ENCODE assay signal across 1 cellular context in the genomic region with DNA sequence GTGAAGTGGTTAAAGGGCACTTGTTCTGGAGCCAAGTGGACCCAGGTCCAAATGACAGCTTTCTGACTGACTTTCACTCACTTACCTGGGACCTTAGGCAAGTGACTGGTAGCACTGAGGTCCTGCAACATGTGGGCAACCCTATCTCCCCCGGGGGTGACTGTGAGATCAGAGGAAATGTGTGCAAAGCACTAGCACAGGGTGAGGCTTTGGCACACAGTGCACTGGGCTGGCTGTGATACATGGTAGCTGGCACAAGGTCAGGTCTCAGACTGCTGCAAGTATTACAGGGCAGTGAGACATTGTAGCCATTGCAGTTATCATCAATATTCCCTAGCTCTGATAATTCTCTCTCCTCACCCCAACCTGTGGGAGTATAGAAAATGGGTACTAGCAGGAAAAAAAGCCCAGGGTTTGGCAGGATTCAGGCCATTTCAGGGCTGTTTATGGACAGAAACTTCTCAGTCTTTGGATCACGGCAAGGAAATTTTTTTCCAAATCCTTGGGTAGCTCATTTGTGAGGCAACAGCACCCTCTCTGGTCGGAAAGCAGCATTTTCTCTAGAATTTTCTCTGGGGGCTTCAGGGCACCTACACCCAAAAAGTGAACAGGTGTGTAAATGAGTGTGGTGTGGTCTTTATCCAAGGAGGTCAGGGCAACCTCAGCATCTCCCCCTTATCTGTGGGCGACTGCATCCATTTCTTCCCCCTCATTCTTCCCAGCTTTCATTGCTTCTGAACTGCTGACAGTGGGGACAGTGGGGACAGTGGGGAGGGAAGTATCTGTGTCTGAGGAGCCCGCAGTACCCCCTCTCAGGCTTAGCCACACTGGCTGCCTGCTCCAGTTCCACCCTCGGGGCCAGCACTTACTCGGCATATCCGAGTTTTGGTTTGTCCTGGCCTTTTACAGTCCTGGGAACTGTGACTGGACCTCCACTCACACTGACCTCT.
TF ChIP-seq lines count a peak whose summit lies in the region.

No MANE protein-coding gene starts in this region.

TF ChIP-seq in GM23338, 12 proteins besides CTCF, POLR2A, EP300 and RAD21 (continued from another document):
- TF ChIP-seq, protein P1, sequence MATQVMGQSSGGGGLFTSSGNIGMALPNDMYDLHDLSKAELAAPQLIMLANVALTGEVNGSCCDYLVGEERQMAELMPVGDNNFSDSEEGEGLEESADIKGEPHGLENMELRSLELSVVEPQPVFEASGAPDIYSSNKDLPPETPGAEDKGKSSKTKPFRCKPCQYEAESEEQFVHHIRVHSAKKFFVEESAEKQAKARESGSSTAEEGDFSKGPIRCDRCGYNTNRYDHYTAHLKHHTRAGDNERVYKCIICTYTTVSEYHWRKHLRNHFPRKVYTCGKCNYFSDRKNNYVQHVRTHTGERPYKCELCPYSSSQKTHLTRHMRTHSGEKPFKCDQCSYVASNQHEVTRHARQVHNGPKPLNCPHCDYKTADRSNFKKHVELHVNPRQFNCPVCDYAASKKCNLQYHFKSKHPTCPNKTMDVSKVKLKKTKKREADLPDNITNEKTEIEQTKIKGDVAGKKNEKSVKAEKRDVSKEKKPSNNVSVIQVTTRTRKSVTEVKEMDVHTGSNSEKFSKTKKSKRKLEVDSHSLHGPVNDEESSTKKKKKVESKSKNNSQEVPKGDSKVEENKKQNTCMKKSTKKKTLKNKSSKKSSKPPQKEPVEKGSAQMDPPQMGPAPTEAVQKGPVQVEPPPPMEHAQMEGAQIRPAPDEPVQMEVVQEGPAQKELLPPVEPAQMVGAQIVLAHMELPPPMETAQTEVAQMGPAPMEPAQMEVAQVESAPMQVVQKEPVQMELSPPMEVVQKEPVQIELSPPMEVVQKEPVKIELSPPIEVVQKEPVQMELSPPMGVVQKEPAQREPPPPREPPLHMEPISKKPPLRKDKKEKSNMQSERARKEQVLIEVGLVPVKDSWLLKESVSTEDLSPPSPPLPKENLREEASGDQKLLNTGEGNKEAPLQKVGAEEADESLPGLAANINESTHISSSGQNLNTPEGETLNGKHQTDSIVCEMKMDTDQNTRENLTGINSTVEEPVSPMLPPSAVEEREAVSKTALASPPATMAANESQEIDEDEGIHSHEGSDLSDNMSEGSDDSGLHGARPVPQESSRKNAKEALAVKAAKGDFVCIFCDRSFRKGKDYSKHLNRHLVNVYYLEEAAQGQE (IDR thresholded peaks at IDR 0.05; ENCODE audit: unreplicated experiment) = no peak
